27 cellular contexts compared by ENCODE assay signal in genomic region chr5:140238756-140239155, GRCh38.
"Had no signal": no experiment of that assay in that cellular context is flagged by ENCODE, and none has a peak within 500 bp of the region (broad histone marks: within the 10 kb centered on the region; RNA-seq: fewer than 3 reads in every experiment).

No MANE protein-coding gene starts in this region.

- H3K27ac ChIP-seq: hepatocyte, left lung, parathyroid adenoma, tibial nerve, uterus had no signal

- H3K9ac ChIP-seq: parathyroid adenoma had no signal

- H3K4me3 Mint-ChIP-seq: mesothelial cell of epicardium; naive thymus-derived CD8-positive, alpha-beta T cell; nephron; neural crest cell; stimulated activated naive B cell treated with anti-CD40 and anti-IgM and Interleukin-4, amounts not matched to agents 10 μg/mL and 1 μg/mL and 100 μg/mL, for 72 hours; type B pancreatic cell had no signal

- H3K36me3 Mint-ChIP-seq: mesothelial cell of epicardium; naive thymus-derived CD8-positive, alpha-beta T cell; type B pancreatic cell had no signal

- H3K27ac Mint-ChIP-seq: mesothelial cell of epicardium; nephron; stimulated activated naive B cell treated with anti-CD40 and anti-IgM and Interleukin-4, amounts not matched to agents 10 μg/mL and 1 μg/mL and 100 μg/mL, for 72 hours had no signal

- H3K36me3 ChIP-seq: uterus had no signal

- H3K9me3 ChIP-seq: heart right ventricle, left lung, tibial nerve, uterus had no signal

- H3K4me3 ChIP-seq: heart right ventricle, hepatocyte, left lung, lung, skin epidermis, tibial nerve, uterus had no signal

- DNase-seq: heart right ventricle; kidney glomerular epithelial cell; left cardiac atrium; left lung; mesendoderm; naive thymus-derived CD8-positive, alpha-beta T cell; occipital lobe; retina; right cardiac atrium; stimulated activated CD4-positive, alpha-beta T cell treated with anti-CD3 and anti-CD28 coated beads, Interleukin-12 subunit alpha, Interleukin-12 subunit beta, amount 100 ng/mL, for 4 hours; stimulated activated CD4-positive, alpha-beta T cell treated with anti-CD3 and anti-CD28 coated beads, Interleukin-15, amount 100 ng/mL, for 24 hours; stimulated activated CD4-positive, alpha-beta T cell treated with anti-CD3 and anti-CD28 coated beads, Interleukin-2, amount 100 ng/mL, for 24 hours; stimulated activated CD4-positive, alpha-beta T cell treated with anti-CD3 and anti-CD28 coated beads, Interleukin-4, amount 100 ng/mL, for 1 hour; stimulated activated naive B cell treated with anti-CD40 and anti-IgM and Interleukin-4, amounts not matched to agents 10 μg/mL and 1 μg/mL and 100 μg/mL, for 72 hours; stimulated activated naive CD8-positive, alpha-beta T cell treated with anti-CD3 and anti-CD28 coated beads, Interleukin-15, Interleukin-2, amounts not matched to agents 100 U/mL and 50 U/mL, for 24 hours; substantia nigra; uterus had no signal

- H3K9me3 Mint-ChIP-seq: mesothelial cell of epicardium; naive thymus-derived CD8-positive, alpha-beta T cell; nephron; neural crest cell; stimulated activated naive B cell treated with anti-CD40 and anti-IgM and Interleukin-4, amounts not matched to agents 10 μg/mL and 1 μg/mL and 100 μg/mL, for 72 hours; type B pancreatic cell had no signal

- ATAC-seq: heart right ventricle; left cardiac atrium; left lung; naive thymus-derived CD8-positive, alpha-beta T cell; right cardiac atrium; sciatic nerve; stimulated activated naive B cell treated with anti-CD40 and anti-IgM and Interleukin-4, amounts not matched to agents 10 μg/mL and 1 μg/mL and 100 μg/mL, for 72 hours; stimulated activated naive CD8-positive, alpha-beta T cell treated with anti-CD3 and anti-CD28 coated beads, Interleukin-15, Interleukin-2, amounts not matched to agents 100 U/mL and 50 U/mL, for 24 hours had no signal

- H3K27me3 ChIP-seq: heart right ventricle, hepatocyte, left lung, tibial nerve, uterus had no signal

- H3K27me3 Mint-ChIP-seq: stimulated activated naive B cell treated with anti-CD40 and anti-IgM and Interleukin-4, amounts not matched to agents 10 μg/mL and 1 μg/mL and 100 μg/mL, for 72 hours; type B pancreatic cell had no signal
